Comparison of ENCODE assay signal across 1 cellular context in genomic region chr15:84725001-84725491, GRCh38.
TF ChIP-seq lines count a peak whose summit lies in the region.

No MANE protein-coding gene starts in this region.

TF ChIP-seq in IMR-90, 13 proteins besides CTCF, POLR2A, EP300 and RAD21 (continued from another document):
- TF ChIP-seq BHLHE40 (IDR thresholded peaks at IDR 0.05; ENCODE audit: low read depth, low read length): no peak
- TF ChIP-seq USF2 (IDR thresholded peaks at IDR 0.05; ENCODE audit: low read depth, low read length): no peak
- no peak for TF ChIP-seq NFE2L2 (IDR thresholded peaks at IDR 0.05; ENCODE audit: low read depth, low read length)
